In genomic region chr2:186273953-186274352, GRCh38 we compare ENCODE assay signal across 8 cellular contexts.
"Had no signal": no experiment of that assay in that cellular context is flagged by ENCODE, and none has a peak within 500 bp of the region (broad histone marks: within the 10 kb centered on the region; RNA-seq: fewer than 3 reads in every experiment).

No MANE protein-coding gene starts in this region.

- H3K4me3 ChIP-seq: K562 had no signal

- ATAC-seq: HepG2, K562 had no signal

- H3K27ac ChIP-seq: HL-60, KMS-11 had no signal

- H3K4me1 Mint-ChIP-seq: IgD-negative memory B cell had no signal

- H3K4me2 ChIP-seq: KMS-11 had no signal

- H3K9ac ChIP-seq: KMS-11 had no signal

- DNase-seq: IMR-90, KBM-7, KG1 had no signal

- H3K4me3 Mint-ChIP-seq: IgD-negative memory B cell had no signal

- H3K27me3 Mint-ChIP-seq: IgD-negative memory B cell had no signal

- H3K27ac Mint-ChIP-seq: IgD-negative memory B cell had no signal
